Comparison of ENCODE assay signal across 21 cellular contexts in genomic region chr12:31029466-31029865, GRCh38. TPM values are rescaled to one million over a fixed set of nuclear protein-coding genes. Genes with fewer than 3 reads are reported as not detected.
DNase-seq lines count a peak whose midpoint lies in the region; ATAC-seq and TF ChIP-seq lines count a peak whose summit lies in the region.
"Had no signal": no experiment of that assay in that cellular context is flagged by ENCODE, and none has a peak within 500 bp of the region (broad histone marks: within the 10 kb centered on the region; RNA-seq: fewer than 3 reads in every experiment).

No MANE protein-coding gene starts in this region.

- H3K36me3 ChIP-seq in PC-9 (ENCODE audit: low read depth), result no peaks in the 10 kb centered on the region
- H3K36me3 ChIP-seq: BLaER1 treated with 17β-estradiol and CSF1 and Interleukin-3, amounts not matched to agents 10 nM and 100 nM had no signal

- no peaks in the 10 kb centered on the region for H3K4me1 Mint-ChIP-seq in activated CD8-positive, alpha-beta memory T cell treated with anti-CD3 and anti-CD28 coated beads, Interleukin-2, amount 10 ng/mL, durations not matched to agents 7 days and 5 days
- H3K4me1 Mint-ChIP-seq in activated T-helper 2 cell treated with anti-CD3 and anti-CD28 coated beads, Interferon-gamma antibody, Interleukin-2, Interleukin-4, amounts not matched to agents 10 μg/mL and 5 μg/mL and 100 μg/mL, durations not matched to agents 14 hours and 24 hours and 36 hours (ENCODE audit: low read depth), result peaks cover 12% of the 10 kb centered on the region
- H3K4me1 Mint-ChIP-seq: CD4-positive, alpha-beta memory T cell had no signal

- H3K79me2 ChIP-seq in PC-9 (ENCODE audit: low read depth), result no peaks in the 10 kb centered on the region

- no peak overlapping the region for H3K4me3 Mint-ChIP-seq in activated CD8-positive, alpha-beta memory T cell treated with anti-CD3 and anti-CD28 coated beads, Interleukin-2, amount 10 ng/mL, durations not matched to agents 7 days and 5 days
- H3K4me3 Mint-ChIP-seq in activated T-helper 2 cell treated with anti-CD3 and anti-CD28 coated beads, Interferon-gamma antibody, Interleukin-2, Interleukin-4, amounts not matched to agents 10 μg/mL and 5 μg/mL and 100 μg/mL, durations not matched to agents 14 hours and 24 hours and 36 hours (ENCODE audit: low read depth), result no peak overlapping the region
- H3K4me3 Mint-ChIP-seq: CD4-positive, alpha-beta memory T cell had no signal

- intact Hi-C loops in PC-9 (cut with micrococcal nuclease; ENCODE audit: unreplicated experiment), result loop anchor here (2.0 kb wide), 1 partner anchor 21 kb away; no protein-coding TSS in a partner anchor
- intact Hi-C loops in left ventricle myocardium superior (cut with micrococcal nuclease), result no loop called here
- intact Hi-C loops in activated T-helper 2 cell treated with anti-CD3 and anti-CD28 coated beads, Interferon-gamma antibody, Interleukin-2, Interleukin-4, amounts not matched to agents 10 μg/mL and 5 μg/mL and 100 μg/mL, durations not matched to agents 14 hours and 24 hours and 36 hours (cut with micrococcal nuclease), result no loop called here

- ATAC-seq in activated CD8-positive, alpha-beta memory T cell treated with anti-CD3 and anti-CD28 coated beads, Interleukin-2, amount 10 ng/mL, durations not matched to agents 7 days and 5 days, result no peak
- peak; percentile 29 for ATAC-seq in left ventricle myocardium superior
- no peak for ATAC-seq in HG02798 (IDR thresholded peaks at IDR 0.05; ENCODE audit: poor library complexity, unreplicated experiment)

- no peak overlapping the region for H3K27ac ChIP-seq in PC-9
- H3K27ac ChIP-seq: BLaER1 treated with 17β-estradiol and CSF1 and Interleukin-3, amounts not matched to agents 10 nM and 100 nM; GM23248; KMS-11; SK-N-MC had no signal

- no peaks in the 10 kb centered on the region for H3K9me3 Mint-ChIP-seq in activated CD8-positive, alpha-beta memory T cell treated with anti-CD3 and anti-CD28 coated beads, Interleukin-2, amount 10 ng/mL, durations not matched to agents 7 days and 5 days (ENCODE audit: low read depth)
- no peaks in the 10 kb centered on the region for H3K9me3 Mint-ChIP-seq in activated T-helper 2 cell treated with anti-CD3 and anti-CD28 coated beads, Interferon-gamma antibody, Interleukin-2, Interleukin-4, amounts not matched to agents 10 μg/mL and 5 μg/mL and 100 μg/mL, durations not matched to agents 14 hours and 24 hours and 36 hours

- no peaks in the 10 kb centered on the region for H3K27me3 ChIP-seq in PC-9 (ENCODE audit: insufficient read depth, low read depth)
- H3K27me3 ChIP-seq: BLaER1 treated with 17β-estradiol and CSF1 and Interleukin-3, amounts not matched to agents 10 nM and 100 nM had no signal

- CTCF ChIA-PET in activated CD8-positive, alpha-beta memory T cell treated with anti-CD3 and anti-CD28 coated beads, Interleukin-2, amount 10 ng/mL, durations not matched to agents 7 days and 5 days (lab: Charles Lee), result no interaction called here
- CTCF ChIA-PET in PC-9 (lab: Charles Lee), result interaction anchor here (0.6 kb wide), 1 partner anchor 40 kb away, joined by 3 read pairs; no protein-coding TSS in a partner anchor

- peak; percentile 34 for DNase-seq in activated CD8-positive, alpha-beta memory T cell treated with anti-CD3 and anti-CD28 coated beads, Interleukin-2, amount 10 ng/mL, durations not matched to agents 7 days and 5 days
- no peak for DNase-seq in activated CD8-positive, alpha-beta memory T cell treated with anti-CD3 and anti-CD28 coated beads, Interleukin-2, amount 50 U/mL, for 48 hours
- DNase-seq in PC-9 (peak; percentile 48 to 62), left ventricle myocardium superior (no peak), ureter (ENCODE audit: low spot score) (peak; percentile 29)
- no peak for DNase-seq in activated T-helper 2 cell treated with anti-CD3 and anti-CD28 coated beads, Interferon-gamma antibody, Interleukin-2, Interleukin-4, amounts not matched to agents 10 μg/mL and 5 μg/mL and 100 μg/mL, durations not matched to agents 14 hours and 24 hours and 36 hours (ENCODE audit: low spot score)
- DNase-seq: 8988T; CD4-positive, alpha-beta memory T cell; DMS153; GM23248; HCEC 1CT; IMR-90; NCI-H1694 treated with DMSO at 0.1 percent for 48 hours; NCI-H2081 treated with DMSO at 0.1 percent for 48 hours; NCI-H2171 treated with DMSO at 0.1 percent for 48 hours; NCI-H446; SHP77 treated with DMSO at 0.1 percent for 48 hours had no signal

- peaks cover 15% of the 10 kb centered on the region for H3K27me3 Mint-ChIP-seq in activated CD8-positive, alpha-beta memory T cell treated with anti-CD3 and anti-CD28 coated beads, Interleukin-2, amount 10 ng/mL, durations not matched to agents 7 days and 5 days
- peaks cover 9% of the 10 kb centered on the region for H3K27me3 Mint-ChIP-seq in activated T-helper 2 cell treated with anti-CD3 and anti-CD28 coated beads, Interferon-gamma antibody, Interleukin-2, Interleukin-4, amounts not matched to agents 10 μg/mL and 5 μg/mL and 100 μg/mL, durations not matched to agents 14 hours and 24 hours and 36 hours (ENCODE audit: low read depth)

- H3K27ac Mint-ChIP-seq in activated CD8-positive, alpha-beta memory T cell treated with anti-CD3 and anti-CD28 coated beads, Interleukin-2, amount 10 ng/mL, durations not matched to agents 7 days and 5 days, result no peak overlapping the region
- H3K27ac Mint-ChIP-seq in activated T-helper 2 cell treated with anti-CD3 and anti-CD28 coated beads, Interferon-gamma antibody, Interleukin-2, Interleukin-4, amounts not matched to agents 10 μg/mL and 5 μg/mL and 100 μg/mL, durations not matched to agents 14 hours and 24 hours and 36 hours, result no peak overlapping the region
- H3K27ac Mint-ChIP-seq: CD4-positive, alpha-beta memory T cell had no signal

- H3K9me2 ChIP-seq in PC-9 (ENCODE audit: insufficient read depth), result no peaks in the 10 kb centered on the region

- POLR2A ChIA-PET in PC-9 (lab: Charles Lee; ENCODE audit: unreplicated experiment), result no interaction called here

- H3K4me1 ChIP-seq in PC-9 (replicated peaks; ENCODE audit: insufficient read depth), result peaks cover 53% of the 10 kb centered on the region

- no peaks in the 10 kb centered on the region for H4K20me1 ChIP-seq in PC-9 (ENCODE audit: insufficient read depth)
- H4K20me1 ChIP-seq: BLaER1 treated with 17β-estradiol and CSF1 and Interleukin-3, amounts not matched to agents 10 nM and 100 nM had no signal

- no peak overlapping the region for H3K4me3 ChIP-seq in PC-9
- H3K4me3 ChIP-seq: BLaER1 treated with 17β-estradiol and CSF1 and Interleukin-3, amounts not matched to agents 10 nM and 100 nM; GM23248; SK-N-MC had no signal

- BruUV-seq in PC-9 (replicated peaks; lab: Mats Ljungman, UMichigan), result no TSS peak

- H3K9me3 ChIP-seq in PC-9 (ENCODE audit: insufficient read depth, low read depth), result peaks cover 9% of the 10 kb centered on the region
- H3K9me3 ChIP-seq: BLaER1 treated with 17β-estradiol and CSF1 and Interleukin-3, amounts not matched to agents 10 nM and 100 nM had no signal

- H3K4me2 ChIP-seq in PC-9, result no peak overlapping the region; the same call in 1 of the 2 replicates
- H3K4me2 ChIP-seq: KMS-11 had no signal

- no peak for TF ChIP-seq CTCF in PC-9 (conservative IDR thresholded peaks at IDR 0.05)

- H3F3A ChIP-seq in PC-9 (ENCODE audit: insufficient read depth, low read depth), result peaks cover 49% of the 10 kb centered on the region

- H2AFZ ChIP-seq in PC-9, result no peak overlapping the region
- H2AFZ ChIP-seq: GM23248 had no signal

- no peaks in the 10 kb centered on the region for H3K36me3 Mint-ChIP-seq in activated CD8-positive, alpha-beta memory T cell treated with anti-CD3 and anti-CD28 coated beads, Interleukin-2, amount 10 ng/mL, durations not matched to agents 7 days and 5 days
- no peaks in the 10 kb centered on the region for H3K36me3 Mint-ChIP-seq in activated T-helper 2 cell treated with anti-CD3 and anti-CD28 coated beads, Interferon-gamma antibody, Interleukin-2, Interleukin-4, amounts not matched to agents 10 μg/mL and 5 μg/mL and 100 μg/mL, durations not matched to agents 14 hours and 24 hours and 36 hours (ENCODE audit: low read depth)
- H3K36me3 Mint-ChIP-seq: CD4-positive, alpha-beta memory T cell had no signal

RNA-seq across cellular contexts. Expression of gene DDX11, which starts 44.2 kb away (rescaled TPM):
- 100 to 1,000 TPM; 176 to 240 TPM for total RNA-seq in activated CD8-positive, alpha-beta memory T cell treated with anti-CD3 and anti-CD28 coated beads, Interleukin-2, amount 10 ng/mL, durations not matched to agents 7 days and 5 days
- total RNA-seq in PC-9 (2021) (191 and 196 TPM in 2 replicates), left ventricle myocardium superior (5.0 TPM), ureter (37.8 TPM)
- total RNA-seq in activated T-helper 2 cell treated with anti-CD3 and anti-CD28 coated beads, Interferon-gamma antibody, Interleukin-2, Interleukin-4, amounts not matched to agents 10 μg/mL and 5 μg/mL and 100 μg/mL, durations not matched to agents 14 hours and 24 hours and 36 hours, result 152 and 156 TPM in 2 replicates

Comparison
In these comparisons a context has a peak if more than half of its experiments do, and no peak if none do; other contexts are left out.
1. DNase-seq: peak in activated CD8-positive, alpha-beta memory T cell treated with anti-CD3 and anti-CD28 coated beads, Interleukin-2, amount 10 ng/mL, durations not matched to agents 7 days and 5 days (single experiment), PC-9 (2 of 2) and ureter (single experiment); none in activated CD8-positive, alpha-beta memory T cell treated with anti-CD3 and anti-CD28 coated beads, Interleukin-2, amount 50 U/mL, for 48 hours (single experiment), left ventricle myocardium superior (single experiment) and activated T-helper 2 cell treated with anti-CD3 and anti-CD28 coated beads, Interferon-gamma antibody, Interleukin-2, Interleukin-4, amounts not matched to agents 10 μg/mL and 5 μg/mL and 100 μg/mL, durations not matched to agents 14 hours and 24 hours and 36 hours (single experiment).